ENCODE assay signal across 14 cellular contexts in the genomic region with DNA sequence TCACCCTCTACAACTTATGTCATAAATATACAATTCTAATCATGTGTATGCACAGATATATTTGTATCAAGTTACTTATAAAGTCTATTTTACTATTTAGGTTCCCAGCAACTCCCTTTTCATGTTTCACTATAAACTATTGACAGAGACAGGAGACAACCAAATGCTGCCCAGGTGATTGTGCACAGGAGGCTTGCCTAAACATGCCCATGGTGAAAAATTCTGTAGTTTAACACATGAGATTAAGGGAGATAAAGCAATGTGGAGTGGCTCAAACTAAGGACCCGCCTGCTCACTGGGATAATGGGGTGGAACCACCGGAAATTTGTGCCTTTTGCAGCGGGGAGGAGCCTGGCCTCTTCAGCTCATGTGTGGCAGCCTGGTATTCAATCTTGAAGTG.
A peak's percentile ranks its signal among the peaks of the same experiment; 100 is the strongest.
DNase-seq lines count a peak whose midpoint lies in the region; FAIRE-seq and TF ChIP-seq lines count a peak whose summit lies in the region.
"Had no signal": no experiment of that assay in that cellular context is flagged by ENCODE, and none has a peak within 500 bp of the region (broad histone marks: within the 10 kb centered on the region; RNA-seq: fewer than 3 reads in every experiment).

No MANE protein-coding gene starts in this region.

- H3K27ac ChIP-seq in H9 (ENCODE audit: insufficient read length, low read depth, low read length) (no peak overlapping the region), keratinocyte (ENCODE audit: control insufficient read depth, insufficient read depth, low read length) (no peak overlapping the region)
- no peak overlapping the region for H3K27ac ChIP-seq in effector memory CD4-positive, alpha-beta T cell (ENCODE audit: insufficient read depth, low read length, poor library complexity, severe bottlenecking)
- H3K27ac ChIP-seq: C4-2B had no signal

- no peaks in the 10 kb centered on the region for H3K79me1 ChIP-seq in H9 (ENCODE audit: insufficient read depth, low read depth, low read length, poor library complexity, severe bottlenecking)

- no peak overlapping the region for H3K18ac ChIP-seq in H9 (ENCODE audit: insufficient read length, low read depth, low read length)

- H3K9me3 Mint-ChIP-seq in H9 (no peaks in the 10 kb centered on the region), brain (no peaks in the 10 kb centered on the region)

- no peak overlapping the region for H3T11ph ChIP-seq in H9 (ENCODE audit: low read length)

- H3K56ac ChIP-seq in H9 (ENCODE audit: insufficient read length, low read depth, low read length): no peak overlapping the region

- no peak overlapping the region for H2BK20ac ChIP-seq in H9 (ENCODE audit: low read depth, low read length, poor library complexity, severe bottlenecking)

- no peak overlapping the region for H3K4me2 ChIP-seq in H9 (ENCODE audit: insufficient read depth, insufficient read length, low read length)
- peak overlapping the region; percentile 56 for H3K4me2 ChIP-seq in keratinocyte (ENCODE audit: control insufficient read depth, extremely low read depth, insufficient read depth, low read depth, low read length)

- H3K27me3 ChIP-seq in H9 (ENCODE audit: insufficient read depth, low read length): no peaks in the 10 kb centered on the region
- no peaks in the 10 kb centered on the region for H3K27me3 ChIP-seq in keratinocyte (ENCODE audit: control insufficient read depth, extremely low read depth, insufficient read depth, low read length)
- no peaks in the 10 kb centered on the region for H3K27me3 ChIP-seq in effector memory CD4-positive, alpha-beta T cell (replicated peaks; ENCODE audit: control insufficient read depth, insufficient read depth, low read length, poor library complexity, severe bottlenecking)

- no peak overlapping the region for H4K8ac ChIP-seq in H9 (replicated peaks; ENCODE audit: insufficient read length, low read depth, low read length)

- no peak for TF ChIP-seq CTCF in H9 (conservative IDR thresholded peaks at IDR 0.05)
- TF ChIP-seq CTCF in brain (conservative IDR thresholded peaks at IDR 0.05): no peak
- no peak for TF ChIP-seq CTCF in keratinocyte (optimal IDR thresholded peaks at IDR 0.05 in 1 of 3, IDR thresholded peaks at IDR 0.05 in 1 of 3, conservative IDR thresholded peaks at IDR 0.05 in 1 of 3; ENCODE audit: extremely low read depth in 1 of 3, insufficient read depth in 2 of 3, low read length in 3 of 3)

- H3K36me3 Mint-ChIP-seq in H9 (ENCODE audit: insufficient read depth in 1 of 3, low read depth in 3 of 3): no peaks in the 10 kb centered on the region
- no peaks in the 10 kb centered on the region for H3K36me3 Mint-ChIP-seq in brain

- no peak overlapping the region for H3K4ac ChIP-seq in H9 (ENCODE audit: low read depth, low read length)

- H3K79me2 ChIP-seq in H9 (ENCODE audit: insufficient read depth, low read length) (no peaks in the 10 kb centered on the region), keratinocyte (ENCODE audit: control insufficient read depth, insufficient read depth, low read length) (no peaks in the 10 kb centered on the region)

- H3K4me3 ChIP-seq in keratinocyte (ENCODE audit: control insufficient read depth in 2 of 3, extremely low read depth in 1 of 3, insufficient read depth in 2 of 3, low read depth in 1 of 3, low read length in 3 of 3): peak overlapping the region in 1 of 3 experiments; percentile 25
- no peak overlapping the region for H3K4me3 ChIP-seq in effector memory CD4-positive, alpha-beta T cell (ENCODE audit: insufficient read depth, low read depth, low read length, poor library complexity, severe bottlenecking)

- FAIRE-seq in keratinocyte (lab: Jason Lieb, UNC): peak; percentile 44

- H4K91ac ChIP-seq in H9 (ENCODE audit: insufficient read length, low read depth, low read length): no peak overlapping the region

- DNase-seq in H9 (peak; percentile 31), NCI-H2171 (lab: John Stamatoyannopoulos, UW) (peak; percentile 53), keratinocyte (ENCODE audit: low read depth, low spot score) (no peak), AG20443 (ENCODE audit: low spot score) (no peak), ureter (ENCODE audit: low spot score) (no peak), inferior parietal cortex (ENCODE audit: extremely low spot score) (no peak)
- no peak for DNase-seq in effector memory CD4-positive, alpha-beta T cell
- DNase-seq: Karpas-422, NCI-H2081, NCI-H446, NCI-H82, SHP77 treated with DMSO at 0.1 percent for 48 hours had no signal

- dilution Hi-C loops in keratinocyte (cut with MboI; ENCODE audit: extremely low pct_ligation_motif_present, low sequenced_read_pairs): no loop called here

- no peak overlapping the region for H2BK12ac ChIP-seq in H9 (ENCODE audit: insufficient read length, low read depth, low read length)

- H4K20me1 ChIP-seq in H9 (ENCODE audit: control insufficient read depth, insufficient read depth, insufficient read length) (no peaks in the 10 kb centered on the region), keratinocyte (ENCODE audit: control insufficient read depth, extremely low read depth, insufficient read depth, low read length) (no peaks in the 10 kb centered on the region)

- H2BK120ac ChIP-seq in H9 (ENCODE audit: low read depth, low read length, poor library complexity, severe bottlenecking): no peak overlapping the region

- H3K27me3 Mint-ChIP-seq in H9 (ENCODE audit: low read depth) (no peaks in the 10 kb centered on the region), brain (peaks cover 4% of the 10 kb centered on the region)

- peaks cover 2 to 13% of the 10 kb centered on the region in 2 experiments; a peak in 2 of 4 replicates for H3K4me1 Mint-ChIP-seq in H9
- peaks cover 28% of the 10 kb centered on the region for H3K4me1 Mint-ChIP-seq in brain

- WGBS in H9 (ENCODE audit: extremely low coverage, insufficient read length, low lambda C conversion rate): no CpG with 5 or more reads among the region's 3 CpGs

- no peak overlapping the region for H3K23ac ChIP-seq in H9 (ENCODE audit: insufficient read length, low read depth, low read length)

- H2BK5ac ChIP-seq in H9 (ENCODE audit: insufficient read length, low read length): no peak overlapping the region

- H3K14ac ChIP-seq in H9 (ENCODE audit: insufficient read depth, low read length): no peak overlapping the region

- peak overlapping the region in 1 of 3 experiments; percentile 66; a peak in 2 of 7 replicates for H3K27ac Mint-ChIP-seq in H9
- peak overlapping the region in 3 of 5 experiments; percentile 31 to 68 (median 46) for H3K27ac Mint-ChIP-seq in brain

- H3K4me3 Mint-ChIP-seq in H9 (no peak overlapping the region), brain (no peak overlapping the region)

- no peak overlapping the region for H2BK15ac ChIP-seq in H9 (ENCODE audit: low read depth, low read length)

- H2AK5ac ChIP-seq in H9 (ENCODE audit: insufficient read length, low read length): no peak overlapping the region

- no peaks in the 10 kb centered on the region for H3K36me3 ChIP-seq in keratinocyte (ENCODE audit: control insufficient read depth in 2 of 2, extremely low read depth in 1 of 2, insufficient read depth in 2 of 2, low read length in 2 of 2)
- no peaks in the 10 kb centered on the region for H3K36me3 ChIP-seq in effector memory CD4-positive, alpha-beta T cell (ENCODE audit: control insufficient read depth, insufficient read depth, low read length)

- H3K9me1 ChIP-seq in keratinocyte (ENCODE audit: control insufficient read depth, extremely low read depth, insufficient read depth, low read length): no peaks in the 10 kb centered on the region

- no peaks in the 10 kb centered on the region for H3K23me2 ChIP-seq in H9 (ENCODE audit: insufficient read length, low read depth, low read length, poor library complexity, severe bottlenecking)

- H3K9me3 ChIP-seq in H9 (ENCODE audit: control insufficient read depth, low read depth, low read length): no peaks in the 10 kb centered on the region
- no peaks in the 10 kb centered on the region for H3K9me3 ChIP-seq in keratinocyte (ENCODE audit: control insufficient read depth, low read depth, low read length)
- no peaks in the 10 kb centered on the region for H3K9me3 ChIP-seq in effector memory CD4-positive, alpha-beta T cell (ENCODE audit: control insufficient read depth, low read length)

- H2AFZ ChIP-seq in H9 (ENCODE audit: low read length) (peak overlapping the region; percentile 96), keratinocyte (ENCODE audit: control insufficient read depth, low read length) (peak overlapping the region; percentile 30)

- H3K9ac ChIP-seq in H9 (ENCODE audit: extremely low read depth, insufficient read length, low read length): no peak overlapping the region
- no peak overlapping the region for H3K9ac ChIP-seq in keratinocyte (ENCODE audit: control insufficient read depth, extremely low read depth, insufficient read depth, low read length)

- H4K5ac ChIP-seq in H9 (ENCODE audit: insufficient read length, low read depth, low read length): no peak overlapping the region

- H3K4me1 ChIP-seq in H9 (ENCODE audit: insufficient read depth, low read length) (no peaks in the 10 kb centered on the region; the same call in 1 of the 2 replicates), keratinocyte (ENCODE audit: control insufficient read depth, extremely low read depth, insufficient read depth, low read length) (peaks cover 6% of the 10 kb centered on the region)
- no peaks in the 10 kb centered on the region for H3K4me1 ChIP-seq in effector memory CD4-positive, alpha-beta T cell (ENCODE audit: control insufficient read depth, insufficient read depth, low read length, poor library complexity, severe bottlenecking)

Comparison
In these comparisons a context has a peak if more than half of its experiments do, and no peak if none do; other contexts are left out.
1. DNase-seq: peak in H9 (single experiment) and NCI-H2171 (single experiment); none in keratinocyte (single experiment), AG20443 (single experiment), effector memory CD4-positive, alpha-beta T cell (0 of 3), ureter (single experiment) and inferior parietal cortex (single experiment).